9 cellular contexts compared by ENCODE assay signal in the genomic region with DNA sequence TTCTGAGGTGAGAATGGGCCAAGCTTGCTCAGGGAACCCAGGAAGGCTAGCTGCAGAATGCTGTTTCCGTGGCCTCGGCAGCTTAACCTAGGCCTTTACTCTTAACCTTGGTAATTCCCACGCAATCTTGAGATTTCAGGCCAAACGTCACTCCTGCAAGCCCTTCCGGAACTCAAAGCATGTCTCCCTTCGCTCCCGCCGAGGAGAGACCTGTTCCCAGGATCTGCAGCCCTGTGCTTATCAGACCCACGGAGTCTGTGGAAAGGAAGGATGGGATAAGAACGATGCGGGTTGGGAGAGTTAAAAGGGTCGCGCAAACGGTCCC. TPM values are rescaled to one million over a fixed set of nuclear protein-coding genes. Genes with fewer than 3 reads are reported as not detected.
DNase-seq lines count a peak whose midpoint lies in the region; ATAC-seq and TF ChIP-seq lines count a peak whose summit lies in the region.
"Had no signal": no experiment of that assay in that cellular context is flagged by ENCODE, and none has a peak within 500 bp of the region (broad histone marks: within the 10 kb centered on the region; RNA-seq: fewer than 3 reads in every experiment).

No MANE protein-coding gene starts in this region.

- no peak for TF ChIP-seq CTCF in AG04449 (IDR thresholded peaks at IDR 0.05; ENCODE audit: insufficient read depth, low read length, missing control alignments)

- DNase-seq in AG04449 (ENCODE audit: low read depth, low spot score) = no peak
- DNase-seq in MG63 = no peak
- DNase-seq in effector memory CD8-positive, alpha-beta T cell = no peak
- DNase-seq in naive thymus-derived CD8-positive, alpha-beta T cell = no peak
- no peak for DNase-seq in C1 segment of cervical spinal cord (lab: John Stamatoyannopoulos, UW)
- no peak for DNase-seq in epidermal melanocyte (ENCODE audit: insufficient read length, low spot score)

- POLR2A ChIA-PET in AG04449 (lab: Yijun Ruan, JAX) = no interaction called here
- POLR2A ChIA-PET in naive thymus-derived CD8-positive, alpha-beta T cell (lab: Charles Lee) = interaction anchor here (0.6 to 2.4 kb wide), 3 partner anchors 34 to 130 kb away, joined by 4 to 9 read pairs (median 7); a partner anchor contains a TSS

- CTCF ChIA-PET in AG04449 (lab: Yijun Ruan, JAX) = interaction anchor here (0.6 to 2.4 kb wide), 3 partner anchors 14 to 114 kb away, joined by 3 to 7 read pairs (median 5); a partner anchor contains a TSS

- H3K27ac Mint-ChIP-seq in effector memory CD8-positive, alpha-beta T cell = peak overlapping the region; percentile 92 to 96
- H3K27ac Mint-ChIP-seq in naive thymus-derived CD8-positive, alpha-beta T cell = peak overlapping the region; percentile 89 to 98 (median 94)

- H3K27me3 Mint-ChIP-seq in effector memory CD8-positive, alpha-beta T cell = no peaks in the 10 kb centered on the region
- H3K27me3 Mint-ChIP-seq in naive thymus-derived CD8-positive, alpha-beta T cell = no peaks in the 10 kb centered on the region

- peak overlapping the region; percentile 83 to 89 for H3K4me3 Mint-ChIP-seq in effector memory CD8-positive, alpha-beta T cell
- peak overlapping the region; percentile 92 to 99 (median 96) for H3K4me3 Mint-ChIP-seq in naive thymus-derived CD8-positive, alpha-beta T cell

- H3K36me3 ChIP-seq in MG63 = no peaks in the 10 kb centered on the region

- no peaks in the 10 kb centered on the region for H3K27me3 ChIP-seq in MG63

- H3K9me3 Mint-ChIP-seq in effector memory CD8-positive, alpha-beta T cell = no peaks in the 10 kb centered on the region
- H3K9me3 Mint-ChIP-seq in naive thymus-derived CD8-positive, alpha-beta T cell = peaks cover 0 to 4% (median under 1%) of the 10 kb centered on the region in 9 donors

- ATAC-seq in effector memory CD8-positive, alpha-beta T cell (replicated peaks) = no peak
- ATAC-seq in naive thymus-derived CD8-positive, alpha-beta T cell = peak in 1 of 2 donors; percentile 5
- no peak for ATAC-seq in HG02870 (IDR thresholded peaks at IDR 0.05; ENCODE audit: unreplicated experiment)
- ATAC-seq in HG02973 (IDR thresholded peaks at IDR 0.05; ENCODE audit: unreplicated experiment) = no peak

- peaks cover 11% of the 10 kb centered on the region for H3K36me3 Mint-ChIP-seq in effector memory CD8-positive, alpha-beta T cell (ENCODE audit: insufficient read depth)
- peaks cover 2 to 14% (median 11%) of the 10 kb centered on the region in 3 donors for H3K36me3 Mint-ChIP-seq in naive thymus-derived CD8-positive, alpha-beta T cell

- H3K4me3 ChIP-seq in AG04449 (ENCODE audit: low read depth, low read length) (peak overlapping the region; percentile 87), MG63 (peak overlapping the region; percentile 44)

- no peaks in the 10 kb centered on the region for H3K9me3 ChIP-seq in MG63

- H3K4me1 Mint-ChIP-seq in effector memory CD8-positive, alpha-beta T cell (ENCODE audit: low read depth in 2 of 2) = peaks cover 17 to 27% of the 10 kb centered on the region in 2 donors
- peaks cover 17 to 34% (median 29%) of the 10 kb centered on the region in 4 donors for H3K4me1 Mint-ChIP-seq in naive thymus-derived CD8-positive, alpha-beta T cell

RNA-seq across cellular contexts. Expression of a gene that starts 0.5 kb away (rescaled TPM):
- total RNA-seq in MG63 (2014; rRNA removed; shearing (Covaris generic); ENCODE audit: low replicate concordance) = 0.40 and 1.4 TPM in 2 replicates
- 10 to 100 TPM; 12.6 to 12.7 TPM for total RNA-seq in naive thymus-derived CD8-positive, alpha-beta T cell
- 1 to 10 TPM in 2 of 3 donors, under 1 TPM in 1; 0.51 to 2.1 (median 1.6) TPM for polyA plus RNA-seq in naive thymus-derived CD8-positive, alpha-beta T cell

RNA-seq across cellular contexts. Expression of a gene that starts 33.9 kb away (rescaled TPM):
- 10.7 and 15.9 TPM in 2 replicates for total RNA-seq in MG63 (2014; rRNA removed; shearing (Covaris generic); ENCODE audit: low replicate concordance)
- 10 to 100 TPM; 14.0 to 18.9 TPM for total RNA-seq in naive thymus-derived CD8-positive, alpha-beta T cell
- polyA plus RNA-seq in naive thymus-derived CD8-positive, alpha-beta T cell = 1 to 10 TPM; 6.0 to 10.0 (median 7.3) TPM

RNA-seq across cellular contexts. Expression of a gene that starts 38.1 kb away (rescaled TPM):
- not detected in 2 replicates for total RNA-seq in MG63 (2014; rRNA removed; shearing (Covaris generic); ENCODE audit: low replicate concordance)
- total RNA-seq in naive thymus-derived CD8-positive, alpha-beta T cell = under 1 TPM; 0.33 to 0.39 TPM
- polyA plus RNA-seq in naive thymus-derived CD8-positive, alpha-beta T cell = under 1 TPM; 0.02 to 0.06 (median 0.05) TPM
- total RNA-seq: pulmonary artery endothelial cell had no signal

RNA-seq across cellular contexts. Expression of a gene that starts 42.5 kb away (rescaled TPM):
- total RNA-seq in MG63 (2014; rRNA removed; shearing (Covaris generic); ENCODE audit: low replicate concordance) = not detected in 2 replicates
- under 1 TPM in 1 of 2 experiments, not detected in 1; 0.25 TPM for total RNA-seq in naive thymus-derived CD8-positive, alpha-beta T cell
- not detected for polyA plus RNA-seq in naive thymus-derived CD8-positive, alpha-beta T cell
